Comparison of ENCODE assay signal across 8 cellular contexts in the genomic region with DNA sequence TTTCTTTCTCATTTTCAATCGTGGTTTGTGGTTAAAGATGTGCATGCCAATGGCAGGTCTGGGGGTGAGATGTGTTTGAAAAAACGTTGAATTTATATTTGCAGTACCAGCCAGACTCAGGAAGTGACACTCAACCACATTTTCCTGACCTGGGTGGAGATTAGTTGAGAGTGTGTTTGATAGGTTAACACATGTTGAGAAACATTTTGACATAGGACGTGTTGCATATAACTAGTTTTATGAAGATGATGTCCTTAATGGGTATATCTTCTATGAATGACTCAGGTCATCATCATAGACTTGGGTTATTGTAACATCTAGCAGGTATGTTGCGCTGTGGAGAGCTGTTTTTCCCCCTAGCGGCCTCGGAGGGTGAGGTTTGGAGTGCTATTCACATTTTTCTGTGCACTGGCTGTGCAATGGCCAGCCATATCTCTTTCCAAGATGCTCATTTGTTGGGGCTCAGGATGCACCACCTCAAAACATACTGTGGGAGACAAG. TPM values are rescaled to one million over a fixed set of nuclear protein-coding genes. Genes with fewer than 3 reads are reported as not detected.
DNase-seq lines count a peak whose midpoint lies in the region; ATAC-seq lines count a peak whose summit lies in the region.

No MANE protein-coding gene starts in this region.

- CTCF ChIA-PET in activated naive CD4-positive, alpha-beta T cell treated with anti-CD3 and anti-CD28 coated beads, Interleukin-2, amount 10 ng/mL, durations not matched to agents 7 days and 5 days (lab: Charles Lee) = interaction anchor here (0.6 to 4.0 kb wide), 15 partner anchors 8 to 105 kb away, joined by 3 to 53 read pairs (median 3); no protein-coding TSS in a partner anchor

- peak overlapping the region; percentile 85 for H3K4me3 Mint-ChIP-seq in activated naive CD4-positive, alpha-beta T cell treated with anti-CD3 and anti-CD28 coated beads, Interleukin-2, amount 10 ng/mL, durations not matched to agents 7 days and 5 days

- DNase-seq in NCI-H82 (lab: John Stamatoyannopoulos, UW) (peak; percentile 23), NCI-H82 treated with DMSO at 0.1 percent for 48 hours (lab: John Stamatoyannopoulos, UW; ENCODE audit: unreplicated experiment) (no peak), SK-MEL-5 (ENCODE audit: low read depth, low spot score) (peak; percentile 37), HuH-7.5 (ENCODE audit: low spot score) (no peak), SHP77 (lab: John Stamatoyannopoulos, UW) (no peak)
- peak; percentile 82 for DNase-seq in activated naive CD4-positive, alpha-beta T cell treated with anti-CD3 and anti-CD28 coated beads, Interleukin-2, amount 10 ng/mL, durations not matched to agents 7 days and 5 days
- DNase-seq in stimulated activated CD4-positive, alpha-beta T cell treated with anti-CD3 and anti-CD28 coated beads, Interleukin-12 subunit alpha, Interleukin-12 subunit beta, amount 100 ng/mL, for 24 hours (ENCODE audit: low read depth in 2 of 2) = peak; percentile 61 to 72

- H3K36me3 Mint-ChIP-seq in activated naive CD4-positive, alpha-beta T cell treated with anti-CD3 and anti-CD28 coated beads, Interleukin-2, amount 10 ng/mL, durations not matched to agents 7 days and 5 days = peaks cover 16% of the 10 kb centered on the region

- H3K9me3 Mint-ChIP-seq in activated naive CD4-positive, alpha-beta T cell treated with anti-CD3 and anti-CD28 coated beads, Interleukin-2, amount 10 ng/mL, durations not matched to agents 7 days and 5 days = peaks cover 6% of the 10 kb centered on the region

- in situ Hi-C loops in SK-MEL-5 (cut with HindIII; ENCODE audit: low pct_unique_long_range_greater_than_20kb, low sequenced_read_pairs) = no loop called here

- H3K27me3 Mint-ChIP-seq in activated naive CD4-positive, alpha-beta T cell treated with anti-CD3 and anti-CD28 coated beads, Interleukin-2, amount 10 ng/mL, durations not matched to agents 7 days and 5 days = no peaks in the 10 kb centered on the region

- peaks cover 71% of the 10 kb centered on the region for H3K4me1 Mint-ChIP-seq in activated naive CD4-positive, alpha-beta T cell treated with anti-CD3 and anti-CD28 coated beads, Interleukin-2, amount 10 ng/mL, durations not matched to agents 7 days and 5 days

- ATAC-seq in HG03139 (IDR thresholded peaks at IDR 0.05; ENCODE audit: unreplicated experiment) = peak; percentile 82

- H3K27ac Mint-ChIP-seq in activated naive CD4-positive, alpha-beta T cell treated with anti-CD3 and anti-CD28 coated beads, Interleukin-2, amount 10 ng/mL, durations not matched to agents 7 days and 5 days = peak overlapping the region; percentile 99

RNA-seq across cellular contexts. Expression of a gene that starts 21.7 kb away (rescaled TPM):
- total RNA-seq in SK-MEL-5 (2014; rRNA removed; shearing (Covaris generic)) = 0.16 and 0.59 TPM in 2 replicates
- 0.14 and 0.47 TPM in 2 replicates for polyA plus RNA-seq in SK-MEL-5 (2015; cell fraction: cytosol; rRNA removed)
- polyA plus RNA-seq in SK-MEL-5 (2015; cell fraction: nucleus; rRNA removed) = 0.14 and 0.35 TPM in 2 replicates

RNA-seq across cellular contexts. Expression of a gene that starts 53.5 kb away (rescaled TPM):
- 0.08 TPM in 1 of 2 replicates, not detected in the other for total RNA-seq in SK-MEL-5 (2014; rRNA removed; shearing (Covaris generic))
- 0.19 TPM in 1 of 2 replicates, not detected in the other for polyA plus RNA-seq in SK-MEL-5 (2015; cell fraction: cytosol; rRNA removed)
- not detected in 2 replicates for polyA plus RNA-seq in SK-MEL-5 (2015; cell fraction: nucleus; rRNA removed)

Comparison
In these comparisons a context has a peak if more than half of its experiments do, and no peak if none do; other contexts are left out.
1. DNase-seq: peak in NCI-H82 (single experiment), SK-MEL-5 (single experiment), activated naive CD4-positive, alpha-beta T cell treated with anti-CD3 and anti-CD28 coated beads, Interleukin-2, amount 10 ng/mL, durations not matched to agents 7 days and 5 days (single experiment) and stimulated activated CD4-positive, alpha-beta T cell treated with anti-CD3 and anti-CD28 coated beads, Interleukin-12 subunit alpha, Interleukin-12 subunit beta, amount 100 ng/mL, for 24 hours (2 of 2); none in NCI-H82 treated with DMSO at 0.1 percent for 48 hours (single experiment), HuH-7.5 (single experiment) and SHP77 (0 of 2).